Comparison of ENCODE assay signal across 25 cellular contexts in the genomic region with DNA sequence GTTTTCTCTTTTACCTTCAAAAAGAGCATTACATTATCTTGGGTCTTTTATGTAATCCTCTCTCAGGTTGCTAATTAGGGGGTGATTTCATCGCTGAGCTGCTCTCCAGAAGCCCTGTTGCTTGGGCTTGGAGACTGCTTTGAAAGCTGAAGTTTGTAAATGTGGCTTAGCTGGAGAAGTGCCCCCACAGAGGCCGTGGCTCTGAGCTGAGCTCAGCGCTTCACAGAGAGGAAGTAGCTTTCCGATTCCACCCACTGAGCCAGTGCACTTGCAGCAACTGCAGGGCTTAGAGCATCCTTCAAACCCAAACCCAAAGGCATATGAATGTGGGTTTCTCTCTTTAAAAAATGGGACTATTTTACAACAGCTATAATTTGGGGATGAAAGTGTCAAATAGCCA. TPM values are rescaled to one million over a fixed set of nuclear protein-coding genes. Genes with fewer than 3 reads are reported as not detected.
DNase-seq lines count a peak whose midpoint lies in the region; ATAC-seq and TF ChIP-seq lines count a peak whose summit lies in the region.
"Had no signal": no experiment of that assay in that cellular context is flagged by ENCODE, and none has a peak within 500 bp of the region (broad histone marks: within the 10 kb centered on the region; RNA-seq: fewer than 3 reads in every experiment).

No MANE protein-coding gene starts in this region.

- H3K18ac ChIP-seq in IMR-90 (ENCODE audit: low read depth, low read length): no peak overlapping the region

- H3K27me3 Mint-ChIP-seq in activated CD8-positive, alpha-beta T cell treated with anti-CD3 and anti-CD28 coated beads, Interleukin-2, amount 10 ng/mL, durations not matched to agents 7 days and 5 days (ENCODE audit: low read depth): peaks cover 2% of the 10 kb centered on the region

- H3K9me1 ChIP-seq in IMR-90 (ENCODE audit: insufficient read depth, low read length): peaks cover 8% of the 10 kb centered on the region; the same call in 1 of the 2 replicates

- H3K9me3 ChIP-seq in IMR-90 (ENCODE audit: control insufficient read depth, insufficient read depth, low read length) (no peaks in the 10 kb centered on the region), RWPE2 (ENCODE audit: severe bottlenecking) (no peaks in the 10 kb centered on the region), iPS-20b (ENCODE audit: insufficient read depth, low read depth, low read length) (no peaks in the 10 kb centered on the region), right atrium auricular region (no peaks in the 10 kb centered on the region), breast epithelium (no peaks in the 10 kb centered on the region)
- H3K9me3 ChIP-seq: BE2C, upper lobe of left lung had no signal

- H3K56ac ChIP-seq in IMR-90 (ENCODE audit: extremely low read depth, insufficient read depth, low read length): no peak overlapping the region

- dilution Hi-C loops in IMR-90 (cut with HindIII; ENCODE audit: low sequenced_read_pairs, unreplicated experiment): no loop called here

- no peak overlapping the region; the same call in 1 of the 2 replicates for H2AK5ac ChIP-seq in IMR-90 (ENCODE audit: low read depth, low read length)

- H3K27ac ChIP-seq in IMR-90 (ENCODE audit: insufficient read depth, low read length) (no peak overlapping the region), RWPE2 (ENCODE audit: poor library complexity, severe bottlenecking) (no peak overlapping the region), iPS-20b (ENCODE audit: low read length) (peak overlapping the region; percentile 2), right atrium auricular region (no peak overlapping the region), breast epithelium (no peak overlapping the region)
- H3K27ac ChIP-seq: upper lobe of left lung had no signal

- H3K4me3 ChIP-seq in IMR-90 (ENCODE audit: insufficient read depth, low read depth, low read length) (no peak overlapping the region), RWPE2 (ENCODE audit: severe bottlenecking) (no peak overlapping the region), iPS-20b (ENCODE audit: low read length) (no peak overlapping the region), right atrium auricular region (no peak overlapping the region), breast epithelium (no peak overlapping the region)
- H3K4me3 ChIP-seq: smooth muscle cell, upper lobe of left lung had no signal

- H3K23ac ChIP-seq in IMR-90 (ENCODE audit: low read depth, low read length): no peak overlapping the region

- no peaks in the 10 kb centered on the region for H4K20me1 ChIP-seq in IMR-90 (ENCODE audit: insufficient read depth, low read length)

- no peak for ATAC-seq in IMR-90 (ENCODE audit: low read depth)
- ATAC-seq in RWPE2 (ENCODE audit: low read depth): no peak
- no peak for ATAC-seq in activated CD8-positive, alpha-beta T cell treated with anti-CD3 and anti-CD28 coated beads, Interleukin-2, amount 10 ng/mL, durations not matched to agents 7 days and 5 days
- no peak for ATAC-seq in GM19023 (IDR thresholded peaks at IDR 0.05; ENCODE audit: unreplicated experiment)

- intact Hi-C loops in IMR-90 (cut with micrococcal nuclease): no loop called here
- intact Hi-C loops in breast epithelium (cut with DNase I; ENCODE audit: low total_unique reads): no loop called here

- no peak overlapping the region for H3K4me3 Mint-ChIP-seq in activated CD8-positive, alpha-beta T cell treated with anti-CD3 and anti-CD28 coated beads, Interleukin-2, amount 10 ng/mL, durations not matched to agents 7 days and 5 days
- H3K4me3 Mint-ChIP-seq: activated CD4-positive, alpha-beta memory T cell treated with anti-CD3 and anti-CD28 coated beads, Interleukin-2, amount 10 ng/mL, durations not matched to agents 7 days and 5 days; activated naive CD8-positive, alpha-beta T cell treated with anti-CD3 and anti-CD28 coated beads for 36 hours; naive B cell had no signal

- CTCF ChIA-PET in IMR-90 (lab: Yijun Ruan, JAX): no interaction called here
- CTCF ChIA-PET in activated CD8-positive, alpha-beta T cell treated with anti-CD3 and anti-CD28 coated beads, Interleukin-2, amount 10 ng/mL, durations not matched to agents 7 days and 5 days (lab: Charles Lee): interaction anchor here (1.2 kb wide), 1 partner anchor 11 kb away, joined by 3 read pairs; no protein-coding TSS in a partner anchor

- DNase-seq in Ammon's horn (ENCODE audit: low spot score) (peak; percentile 47), IMR-90 (no peak), RWPE2 (ENCODE audit: low spot score) (peak; percentile 10), right atrium auricular region (ENCODE audit: low spot score) (no peak), breast epithelium (ENCODE audit: low spot score in 2 of 2) (no peak)
- no peak for DNase-seq in activated CD8-positive, alpha-beta T cell treated with anti-CD3 and anti-CD28 coated beads, Interleukin-2, amount 10 ng/mL, durations not matched to agents 7 days and 5 days
- DNase-seq: activated CD4-positive, alpha-beta memory T cell treated with anti-CD3 and anti-CD28 coated beads, Interleukin-2, amount 10 ng/mL, durations not matched to agents 7 days and 5 days; activated CD4-positive, CD25-positive, alpha-beta regulatory T cell treated with anti-CD3 and anti-CD28 coated beads, Interleukin-2, amount 50 U/mL, for 72 hours; activated effector memory CD4-positive, alpha-beta T cell treated with Interleukin-2 at 50 U/mL for 16 hours; activated naive CD8-positive, alpha-beta T cell treated with anti-CD3 and anti-CD28 coated beads for 36 hours; BE2C; GOT3; mesenchymal stem cell; naive B cell; NCI-H1436; NCI-H510A; occipital lobe; stimulated activated CD4-positive, alpha-beta T cell treated with anti-CD3 and anti-CD28 coated beads, Interleukin-2, amount 100 ng/mL, for 24 hours; SW 1271; upper lobe of left lung had no signal

- TF ChIP-seq CTCF in IMR-90 (conservative IDR thresholded peaks at IDR 0.05; ENCODE audit: low read depth, low read length) (no peak), RWPE2 (IDR thresholded peaks at IDR 0.05; ENCODE audit: poor library complexity, severe bottlenecking) (no peak), right atrium auricular region (IDR thresholded peaks at IDR 0.05) (no peak), breast epithelium (IDR thresholded peaks at IDR 0.05) (no peak)

- H3K14ac ChIP-seq in IMR-90 (replicated peaks; ENCODE audit: low read depth, low read length): 0 out of 2 replicates have a peak overlapping the region, but pooled peaks have one; percentile 4

- H2BK15ac ChIP-seq in IMR-90 (ENCODE audit: low read depth, low read length): no peak overlapping the region

- H4K5ac ChIP-seq in IMR-90 (ENCODE audit: low read depth, low read length): no peak overlapping the region

- no CpG with 5 or more reads among the region's 4 CpGs for WGBS in IMR-90 (ENCODE audit: extremely low coverage in 2 of 2, insufficient read length in 1 of 2), 2 experiments

- H3K4me1 ChIP-seq in IMR-90 (ENCODE audit: control insufficient read depth, insufficient read depth, low read length) (peaks cover 9% of the 10 kb centered on the region), RWPE2 (ENCODE audit: insufficient read depth, poor library complexity, severe bottlenecking) (peaks cover 9% of the 10 kb centered on the region), iPS-20b (ENCODE audit: insufficient read depth, low read length) (peaks cover 13% of the 10 kb centered on the region), right atrium auricular region (no peaks in the 10 kb centered on the region), breast epithelium (peaks cover 0 to 6% of the 10 kb centered on the region in 2 donors)
- H3K4me1 ChIP-seq: BE2C, upper lobe of left lung had no signal

- H2AFZ ChIP-seq in IMR-90 (replicated peaks; ENCODE audit: low read length, poor library complexity): peak overlapping the region; percentile 27

- in situ Hi-C loops in IMR-90 (cut with MboI; ENCODE audit: low sequenced_read_pairs): no loop called here

- no peak overlapping the region for H3K27ac Mint-ChIP-seq in activated CD8-positive, alpha-beta T cell treated with anti-CD3 and anti-CD28 coated beads, Interleukin-2, amount 10 ng/mL, durations not matched to agents 7 days and 5 days
- H3K27ac Mint-ChIP-seq: activated CD4-positive, alpha-beta memory T cell treated with anti-CD3 and anti-CD28 coated beads, Interleukin-2, amount 10 ng/mL, durations not matched to agents 7 days and 5 days; activated naive CD8-positive, alpha-beta T cell treated with anti-CD3 and anti-CD28 coated beads for 36 hours had no signal

- H2BK5ac ChIP-seq in IMR-90 (ENCODE audit: low read depth, low read length, poor library complexity, severe bottlenecking): no peak overlapping the region

- peak overlapping the region; percentile 52 for H2BK120ac ChIP-seq in IMR-90 (ENCODE audit: low read depth, low read length)

- peak overlapping the region; percentile 51 for H2AK9ac ChIP-seq in IMR-90 (replicated peaks; ENCODE audit: low read depth, low read length, poor library complexity)

- H3K27me3 ChIP-seq in IMR-90 (ENCODE audit: control insufficient read depth, insufficient read depth, low read length) (no peaks in the 10 kb centered on the region), RWPE2 (ENCODE audit: insufficient read depth, poor library complexity, severe bottlenecking) (no peaks in the 10 kb centered on the region), iPS-20b (ENCODE audit: insufficient read depth, low read length) (no peaks in the 10 kb centered on the region), right atrium auricular region (no peaks in the 10 kb centered on the region), breast epithelium (no peaks in the 10 kb centered on the region)
- H3K27me3 ChIP-seq: BE2C, upper lobe of left lung had no signal

- POLR2A ChIA-PET in IMR-90 (lab: Charles Lee; ENCODE audit: unreplicated experiment): no interaction called here
- POLR2A ChIA-PET in activated CD8-positive, alpha-beta T cell treated with anti-CD3 and anti-CD28 coated beads, Interleukin-2, amount 10 ng/mL, durations not matched to agents 7 days and 5 days (lab: Charles Lee): no interaction called here

- H3K4ac ChIP-seq in IMR-90 (ENCODE audit: low read depth, low read length): 0 out of 2 replicates have a peak overlapping the region, but pooled peaks have one; percentile 22

- no peaks in the 10 kb centered on the region for H3K36me3 Mint-ChIP-seq in activated CD8-positive, alpha-beta T cell treated with anti-CD3 and anti-CD28 coated beads, Interleukin-2, amount 10 ng/mL, durations not matched to agents 7 days and 5 days (ENCODE audit: low read depth)
- H3K36me3 Mint-ChIP-seq: naive B cell had no signal

- H3K36me3 ChIP-seq in IMR-90 (ENCODE audit: control insufficient read depth, insufficient read depth, low read length) (no peaks in the 10 kb centered on the region), RWPE2 (ENCODE audit: low read depth) (no peaks in the 10 kb centered on the region), iPS-20b (ENCODE audit: insufficient read depth, low read depth, low read length) (no peaks in the 10 kb centered on the region), right atrium auricular region (no peaks in the 10 kb centered on the region), breast epithelium (no peaks in the 10 kb centered on the region)
- H3K36me3 ChIP-seq: BE2C, upper lobe of left lung had no signal

- BruUV-seq in IMR-90 (replicated peaks; lab: Mats Ljungman, UMichigan): no TSS peak

- no peaks in the 10 kb centered on the region for H3K9me3 Mint-ChIP-seq in activated CD8-positive, alpha-beta T cell treated with anti-CD3 and anti-CD28 coated beads, Interleukin-2, amount 10 ng/mL, durations not matched to agents 7 days and 5 days (ENCODE audit: insufficient read depth)
- H3K9me3 Mint-ChIP-seq: activated CD4-positive, alpha-beta memory T cell treated with anti-CD3 and anti-CD28 coated beads, Interleukin-2, amount 10 ng/mL, durations not matched to agents 7 days and 5 days; activated naive CD8-positive, alpha-beta T cell treated with anti-CD3 and anti-CD28 coated beads for 36 hours had no signal

- TF ChIP-seq RAD21 in IMR-90 (IDR thresholded peaks at IDR 0.05; ENCODE audit: low read length): no peak

- H4K91ac ChIP-seq in IMR-90 (ENCODE audit: insufficient read depth, low read depth, low read length): no peak overlapping the region

- no peak overlapping the region for H3K4me2 ChIP-seq in IMR-90 (ENCODE audit: low read depth, low read length)
- H3K4me2 ChIP-seq: smooth muscle cell had no signal

- H3K79me1 ChIP-seq in IMR-90 (ENCODE audit: low read depth in 1 of 2, low read length in 2 of 2): peaks cover 0 to 13% of the 10 kb centered on the region in 2 experiments; a peak in 2 of 4 replicates

- H2BK20ac ChIP-seq in IMR-90 (ENCODE audit: low read depth, low read length): peak overlapping the region; percentile 42; the same call in 1 of the 2 replicates

- TF ChIP-seq POLR2A in IMR-90 (IDR thresholded peaks at IDR 0.05; ENCODE audit: low read depth, low read length): no peak
- no peak for TF ChIP-seq POLR2A in breast epithelium (IDR thresholded peaks at IDR 0.05)

- H3K4me1 Mint-ChIP-seq in activated CD8-positive, alpha-beta T cell treated with anti-CD3 and anti-CD28 coated beads, Interleukin-2, amount 10 ng/mL, durations not matched to agents 7 days and 5 days (ENCODE audit: low read depth): no peaks in the 10 kb centered on the region
- H3K4me1 Mint-ChIP-seq: activated CD4-positive, alpha-beta memory T cell treated with anti-CD3 and anti-CD28 coated beads, Interleukin-2, amount 10 ng/mL, durations not matched to agents 7 days and 5 days; activated naive CD8-positive, alpha-beta T cell treated with anti-CD3 and anti-CD28 coated beads for 36 hours; naive B cell had no signal

- H4K8ac ChIP-seq in IMR-90 (ENCODE audit: low read depth in 2 of 2, low read length in 2 of 2): no peak overlapping the region

- H3K9ac ChIP-seq in IMR-90 (ENCODE audit: low read depth, low read length) (no peak overlapping the region), iPS-20b (ENCODE audit: low read depth, low read length) (no peak overlapping the region)

RNA-seq across cellular contexts. Expression of a gene that starts 13.7 kb away (rescaled TPM):
- total RNA-seq in IMR-90 (2012; rRNA removed): 3.2 and 4.7 TPM in 2 replicates
- polyA plus RNA-seq in IMR-90 (2012; rRNA removed): 6.4 and 9.1 TPM in 2 replicates
- polyA plus RNA-seq in IMR-90 (2012; cell fraction: cytosol; rRNA removed): 12.3 and 16.6 TPM in 2 replicates
- 5.2 and 20.4 TPM in 2 replicates for polyA plus RNA-seq in IMR-90 (2012; cell fraction: nucleus; rRNA removed; ENCODE audit: low replicate concordance)
- not detected for total RNA-seq in activated CD8-positive, alpha-beta T cell treated with anti-CD3 and anti-CD28 coated beads, Interleukin-2, amount 10 ng/mL, durations not matched to agents 7 days and 5 days
- total RNA-seq in right atrium auricular region: not detected
- 10 to 100 TPM in 2 of 3 donors, not detected in 1; 10.5 to 14.5 TPM for total RNA-seq in breast epithelium
- total RNA-seq: activated CD4-positive, alpha-beta memory T cell treated with anti-CD3 and anti-CD28 coated beads, Interleukin-2, amount 10 ng/mL, durations not matched to agents 7 days and 5 days; activated naive CD8-positive, alpha-beta T cell treated with anti-CD3 and anti-CD28 coated beads for 36 hours; pulmonary artery endothelial cell; subcutaneous adipose tissue had no signal

Comparison
In these comparisons a context has a peak if more than half of its experiments do, and no peak if none do; other contexts are left out.
1. DNase-seq: peak in Ammon's horn (single experiment) and RWPE2 (single experiment); none in IMR-90 (single experiment), activated CD8-positive, alpha-beta T cell treated with anti-CD3 and anti-CD28 coated beads, Interleukin-2, amount 10 ng/mL, durations not matched to agents 7 days and 5 days (single experiment), right atrium auricular region (single experiment) and breast epithelium (0 of 2).